ENCODE assay signal across 9 cellular contexts in genomic region chr10:79932307-79932706, GRCh38. TPM values are rescaled to one million over a fixed set of nuclear protein-coding genes. Genes with fewer than 3 reads are reported as not detected.
"Had no signal": no experiment of that assay in that cellular context is flagged by ENCODE, and none has a peak within 500 bp of the region (broad histone marks: within the 10 kb centered on the region; RNA-seq: fewer than 3 reads in every experiment).

No MANE protein-coding gene starts in this region.

- ATAC-seq: GM23338, K562 had no signal

- H3K27ac Mint-ChIP-seq: GM23338, H9 had no signal

- H3K4me3 ChIP-seq: GM23338, K562 had no signal

- H3K4me3 Mint-ChIP-seq: GM23338, H9 had no signal

- FAIRE-seq: H1, H54, HTR-8/SVneo, K562 had no signal

- DNase-seq: H9, HCEC 1CT, IMR-90 had no signal

RNA-seq across cellular contexts. Expression of gene SFTPD, which starts 16.6 kb away (rescaled TPM):
- total RNA-seq: GM23338, HT-29, IMR-90 had no signal
- polyA plus RNA-seq: GM23338, IMR-90, K562 had no signal
